ENCODE assay signal across 10 cellular contexts in the genomic region with DNA sequence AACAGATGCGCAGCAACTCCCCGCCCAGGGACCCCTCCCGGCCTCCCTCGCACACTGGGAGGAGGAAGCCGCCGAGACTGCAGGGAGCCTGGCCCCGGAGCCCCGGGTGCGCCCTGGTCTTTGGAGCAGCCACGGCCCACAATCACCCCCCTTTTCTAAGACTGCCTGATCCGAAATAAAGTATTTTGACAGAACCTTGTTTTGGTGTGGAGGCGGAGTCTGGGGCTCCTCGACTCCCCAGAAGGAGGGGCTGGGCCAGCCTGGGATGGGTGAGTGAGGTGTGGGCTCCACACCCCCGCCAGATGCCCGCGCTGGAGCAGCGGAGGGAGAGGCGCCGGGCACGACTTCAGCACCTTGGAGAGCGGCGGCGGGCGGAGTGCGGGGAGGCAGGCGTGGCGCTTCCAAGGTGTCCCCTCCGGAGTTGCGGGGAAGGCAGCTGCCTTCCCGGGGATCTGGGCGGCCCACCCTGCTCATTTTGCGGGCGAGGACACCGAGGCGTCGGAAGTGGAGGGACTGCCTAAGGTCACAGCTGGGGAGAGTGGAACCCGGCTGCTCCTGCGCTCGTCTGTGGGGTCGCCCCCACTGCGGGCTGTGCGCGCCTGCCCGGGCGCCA. TPM values are rescaled to one million over a fixed set of nuclear protein-coding genes. Genes with fewer than 3 reads are reported as not detected.
A peak's percentile ranks its signal among the peaks of the same experiment; 100 is the strongest.
DNase-seq lines count a peak whose midpoint lies in the region; ATAC-seq and TF ChIP-seq lines count a peak whose summit lies in the region.
"Had no signal": no experiment of that assay in that cellular context is flagged by ENCODE, and none has a peak within 500 bp of the region (broad histone marks: within the 10 kb centered on the region; RNA-seq: fewer than 3 reads in every experiment).

No MANE protein-coding gene starts in this region.

- no peak for TF ChIP-seq CTCF in HCT116 (IDR thresholded peaks at IDR 0.05 in 2 of 3, conservative IDR thresholded peaks at IDR 0.05 in 1 of 3; ENCODE audit: borderline replicate concordance in 1 of 3, insufficient read depth in 1 of 3, low read depth in 2 of 3, low read length in 2 of 3)

- no peak for TF ChIP-seq RAD21 in HCT116 (IDR thresholded peaks at IDR 0.05; ENCODE audit: low read depth)

- H3K4me2 ChIP-seq in HCT116 (ENCODE audit: low read length), result no peak overlapping the region

- CTCF ChIA-PET in HCT116 (lab: Charles Lee), result no interaction called here

- H3K4me1 ChIP-seq in HCT116 (ENCODE audit: control insufficient read depth in 1 of 2, insufficient read depth in 2 of 2, low read length in 2 of 2), result no peaks in the 10 kb centered on the region
- H3K4me1 ChIP-seq in SJSA1 (replicated peaks), result peaks cover 5% of the 10 kb centered on the region
- no peaks in the 10 kb centered on the region for H3K4me1 ChIP-seq in iPS-20b (ENCODE audit: insufficient read depth, low read length)

- TF ChIP-seq POLR2A in HCT116 (IDR thresholded peaks at IDR 0.05; ENCODE audit: borderline replicate concordance, extremely low read depth, insufficient read depth, insufficient read length), result no peak

- BruUV-seq in HCT116 (replicated peaks; lab: Mats Ljungman, UMichigan), result no TSS peak

- no peaks in the 10 kb centered on the region for H3K9me3 ChIP-seq in HCT116 (ENCODE audit: control insufficient read depth in 1 of 2, insufficient read depth in 1 of 2, low read depth in 1 of 2, low read length in 2 of 2)
- no peaks in the 10 kb centered on the region for H3K9me3 ChIP-seq in SJSA1 (replicated peaks)
- no peaks in the 10 kb centered on the region for H3K9me3 ChIP-seq in iPS-20b (ENCODE audit: insufficient read depth, low read depth, low read length)

- H3K9ac ChIP-seq in HCT116 (ENCODE audit: low read length), result no peak overlapping the region
- H3K9ac ChIP-seq in iPS-20b (ENCODE audit: low read depth, low read length), result no peak overlapping the region

- H4K20me1 ChIP-seq in HCT116 (ENCODE audit: insufficient read depth), result no peaks in the 10 kb centered on the region

- RAD21 ChIA-PET in HCT116 (lab: Charles Lee; ENCODE audit: low non-redundant PET in 1 of 2, low total read pairs in 2 of 2, uncharacterized antibody in 2 of 2, unreplicated experiment in 2 of 2), result interaction anchor here in 1 of 2 experiments (0.6 kb wide), 1 partner anchor 33 kb away, joined by 4 read pairs; no protein-coding TSS in a partner anchor

- no peaks in the 10 kb centered on the region for H3K9me2 ChIP-seq in HCT116 (ENCODE audit: insufficient read depth)

- POLR2A ChIA-PET in HCT116 (lab: Charles Lee), result no interaction called here

- no peak overlapping the region for H2AFZ ChIP-seq in HCT116 (ENCODE audit: low read depth, low read length, poor library complexity, severe bottlenecking)

- H3K79me2 ChIP-seq in HCT116 (ENCODE audit: insufficient read depth, low read length), result no peaks in the 10 kb centered on the region

- ATAC-seq in HCT116 (peak; percentile 87), GM19452 (IDR thresholded peaks at IDR 0.05; ENCODE audit: unreplicated experiment) (no peak), GM18511 (IDR thresholded peaks at IDR 0.05; ENCODE audit: unreplicated experiment) (no peak)

- no peak overlapping the region for H3K4me3 ChIP-seq in HCT116 (replicated peaks in 1 of 2; ENCODE audit: low read depth in 1 of 2, low read length in 2 of 2)
- no peak overlapping the region for H3K4me3 ChIP-seq in SJSA1
- peak overlapping the region; percentile 29; the same call in 1 of the 2 replicates for H3K4me3 ChIP-seq in iPS-20b (ENCODE audit: low read length)

- no peak overlapping the region for H3K27ac ChIP-seq in HCT116 (ENCODE audit: low read depth, low read length)
- no peak overlapping the region for H3K27ac ChIP-seq in SJSA1
- no peak overlapping the region for H3K27ac ChIP-seq in iPS-20b (ENCODE audit: low read length)

- H3K27me3 ChIP-seq in HCT116 (ENCODE audit: insufficient read depth, low read length), result peaks cover 15% of the 10 kb centered on the region
- H3K27me3 ChIP-seq in SJSA1 (replicated peaks), result peaks cover 7% of the 10 kb centered on the region
- peaks cover 25% of the 10 kb centered on the region for H3K27me3 ChIP-seq in iPS-20b (ENCODE audit: insufficient read depth, low read length)

- intact Hi-C loops in HCT116 (cut with micrococcal nuclease), result no loop called here

- DNase-seq in HCT116 (ENCODE audit: low read depth, low spot score) (no peak), SJSA1 (ENCODE audit: low read depth in 1 of 2, low spot score in 2 of 2) (peak; percentile 49 to 59)
- peak; percentile 18 to 68 (median 52) for DNase-seq in activated naive CD4-positive, alpha-beta T cell (lab: John Stamatoyannopoulos, UW)
- DNase-seq in stimulated activated CD4-positive, alpha-beta T cell treated with anti-CD3 and anti-CD28 coated beads, Interleukin-2, amount 100 ng/mL, for 4 hours (ENCODE audit: low read depth), result peak; percentile 28
- DNase-seq in NK-92 treated with Interleukin-12 subunit alpha and Interleukin-12 subunit beta, amount 100 ng/mL, for 24 hours (lab: John Stamatoyannopoulos, UW), result no peak

- no peaks in the 10 kb centered on the region for H3K36me3 ChIP-seq in HCT116 (ENCODE audit: control insufficient read depth in 1 of 2, insufficient read depth in 2 of 2, low read length in 2 of 2)
- peaks cover 4% of the 10 kb centered on the region; the same call in 1 of the 2 replicates for H3K36me3 ChIP-seq in SJSA1
- no peaks in the 10 kb centered on the region for H3K36me3 ChIP-seq in iPS-20b (ENCODE audit: insufficient read depth, low read depth, low read length)

TF ChIP-seq in HCT116, 20 proteins besides CTCF, POLR2A, EP300 and RAD21:
- TF ChIP-seq, protein P1, sequence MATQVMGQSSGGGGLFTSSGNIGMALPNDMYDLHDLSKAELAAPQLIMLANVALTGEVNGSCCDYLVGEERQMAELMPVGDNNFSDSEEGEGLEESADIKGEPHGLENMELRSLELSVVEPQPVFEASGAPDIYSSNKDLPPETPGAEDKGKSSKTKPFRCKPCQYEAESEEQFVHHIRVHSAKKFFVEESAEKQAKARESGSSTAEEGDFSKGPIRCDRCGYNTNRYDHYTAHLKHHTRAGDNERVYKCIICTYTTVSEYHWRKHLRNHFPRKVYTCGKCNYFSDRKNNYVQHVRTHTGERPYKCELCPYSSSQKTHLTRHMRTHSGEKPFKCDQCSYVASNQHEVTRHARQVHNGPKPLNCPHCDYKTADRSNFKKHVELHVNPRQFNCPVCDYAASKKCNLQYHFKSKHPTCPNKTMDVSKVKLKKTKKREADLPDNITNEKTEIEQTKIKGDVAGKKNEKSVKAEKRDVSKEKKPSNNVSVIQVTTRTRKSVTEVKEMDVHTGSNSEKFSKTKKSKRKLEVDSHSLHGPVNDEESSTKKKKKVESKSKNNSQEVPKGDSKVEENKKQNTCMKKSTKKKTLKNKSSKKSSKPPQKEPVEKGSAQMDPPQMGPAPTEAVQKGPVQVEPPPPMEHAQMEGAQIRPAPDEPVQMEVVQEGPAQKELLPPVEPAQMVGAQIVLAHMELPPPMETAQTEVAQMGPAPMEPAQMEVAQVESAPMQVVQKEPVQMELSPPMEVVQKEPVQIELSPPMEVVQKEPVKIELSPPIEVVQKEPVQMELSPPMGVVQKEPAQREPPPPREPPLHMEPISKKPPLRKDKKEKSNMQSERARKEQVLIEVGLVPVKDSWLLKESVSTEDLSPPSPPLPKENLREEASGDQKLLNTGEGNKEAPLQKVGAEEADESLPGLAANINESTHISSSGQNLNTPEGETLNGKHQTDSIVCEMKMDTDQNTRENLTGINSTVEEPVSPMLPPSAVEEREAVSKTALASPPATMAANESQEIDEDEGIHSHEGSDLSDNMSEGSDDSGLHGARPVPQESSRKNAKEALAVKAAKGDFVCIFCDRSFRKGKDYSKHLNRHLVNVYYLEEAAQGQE (IDR thresholded peaks at IDR 0.05; ENCODE audit: low read depth), result peak; percentile 94
- TF ChIP-seq CEBPB (IDR thresholded peaks at IDR 0.05; ENCODE audit: low read depth) (no peak), SP1 (IDR thresholded peaks at IDR 0.05; ENCODE audit: low read depth) (no peak)

RNA-seq across cellular contexts. Expression of a gene that starts 9.4 kb away (rescaled TPM):
- 36.3 TPM for total RNA-seq in HCT116 (2021; ENCODE audit: unreplicated experiment)
- polyA plus RNA-seq in HCT116 (2012), result 29.2 and 31.0 TPM in 2 replicates
- total RNA-seq in SJSA1 (2014; rRNA removed; shearing (Covaris generic)), result 18.4 and 25.9 TPM in 2 replicates

RNA-seq across cellular contexts. Expression of a gene that starts 9.5 kb away (rescaled TPM):
- total RNA-seq in HCT116 (2021; ENCODE audit: unreplicated experiment), result 1.7 TPM
- polyA plus RNA-seq in HCT116 (2012), result 2.1 and 2.6 TPM in 2 replicates
- 0.05 and 0.09 TPM in 2 replicates for total RNA-seq in SJSA1 (2014; rRNA removed; shearing (Covaris generic))
- polyA plus RNA-seq: IgD-negative memory B cell had no signal

RNA-seq across cellular contexts. Expression of a gene that starts 19.5 kb away (rescaled TPM):
- total RNA-seq in HCT116 (2021; ENCODE audit: unreplicated experiment), result 0.25 TPM
- polyA plus RNA-seq in HCT116 (2012), result 0.10 and 0.14 TPM in 2 replicates
- total RNA-seq in SJSA1 (2014; rRNA removed; shearing (Covaris generic)), result not detected in 2 replicates
- total RNA-seq: kidney epithelial cell had no signal
- polyA plus RNA-seq: IgD-negative memory B cell had no signal

RNA-seq across cellular contexts. Expression of a gene that starts 49.0 kb away (rescaled TPM):
- 186 TPM for total RNA-seq in HCT116 (2021; ENCODE audit: unreplicated experiment)
- 181 and 187 TPM in 2 replicates for polyA plus RNA-seq in HCT116 (2012)
- 182 and 188 TPM in 2 replicates for total RNA-seq in SJSA1 (2014; rRNA removed; shearing (Covaris generic))

RNA-seq across cellular contexts. Expression of a gene that starts 56.4 kb away (rescaled TPM):
- 1.2 TPM for total RNA-seq in HCT116 (2021; ENCODE audit: unreplicated experiment)
- polyA plus RNA-seq in HCT116 (2012), result 0.07 and 0.74 TPM in 2 replicates
- total RNA-seq in SJSA1 (2014; rRNA removed; shearing (Covaris generic)), result not detected in 2 replicates

Comparison
In these comparisons a context has a peak if more than half of its experiments do, and no peak if none do; other contexts are left out.
1. DNase-seq: peak in SJSA1 (2 of 2), activated naive CD4-positive, alpha-beta T cell (4 of 4) and stimulated activated CD4-positive, alpha-beta T cell treated with anti-CD3 and anti-CD28 coated beads, Interleukin-2, amount 100 ng/mL, for 4 hours (single experiment); none in HCT116 (single experiment) and NK-92 treated with Interleukin-12 subunit alpha and Interleukin-12 subunit beta, amount 100 ng/mL, for 24 hours (single experiment).